Comparison of ENCODE assay signal across 37 cellular contexts in the genomic region with DNA sequence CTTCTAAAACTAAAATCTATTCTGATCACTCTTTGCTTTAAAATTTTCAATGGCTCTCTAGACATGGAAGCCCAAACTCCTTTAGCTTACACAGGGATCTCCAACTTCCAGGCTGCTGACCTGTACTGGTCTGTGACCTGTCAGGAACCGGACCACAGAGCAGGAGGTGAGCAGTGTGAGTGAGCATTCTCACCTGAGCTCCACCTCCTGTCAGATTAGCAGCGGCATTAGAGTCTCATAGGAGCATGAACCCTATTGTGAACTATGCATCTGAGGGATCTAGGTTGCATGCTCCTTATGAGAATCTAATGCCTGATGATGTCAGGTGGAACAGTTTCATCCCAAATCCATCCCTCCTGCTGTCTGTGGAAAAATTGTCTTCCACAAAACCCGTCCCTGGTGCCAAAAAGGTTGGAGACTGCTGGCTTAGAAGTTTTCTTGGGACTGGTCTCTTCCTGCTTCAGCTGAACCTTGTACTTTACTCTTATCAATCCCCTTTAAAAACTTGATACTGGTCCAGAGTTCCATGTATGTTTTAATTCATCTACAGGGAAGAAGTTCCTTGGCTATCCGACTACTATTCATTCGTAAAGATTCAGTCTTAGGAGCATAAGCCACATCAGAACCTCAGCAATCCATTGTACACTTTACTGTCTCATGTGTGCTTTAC.
DNase-seq lines count a peak whose midpoint lies in the region; ATAC-seq, FAIRE-seq and TF ChIP-seq lines count a peak whose summit lies in the region.
"Had no signal": no experiment of that assay in that cellular context is flagged by ENCODE, and none has a peak within 500 bp of the region (broad histone marks: within the 10 kb centered on the region; RNA-seq: fewer than 3 reads in every experiment).

No MANE protein-coding gene starts in this region.

- no peak overlapping the region for H3K4me3 ChIP-seq in body of pancreas
- H3K4me3 ChIP-seq in pancreas = no peak overlapping the region
- no peak overlapping the region for H3K4me3 ChIP-seq in small intestine (ENCODE audit: low read depth in 1 of 2, low read length in 2 of 2)
- H3K4me3 ChIP-seq: A549; BLaER1; BLaER1 treated with 17β-estradiol and CSF1 and Interleukin-3, amounts not matched to agents 10 nM and 100 nM had no signal

- peak overlapping the region; percentile 38 for H3K27ac Mint-ChIP-seq in memory B cell
- H3K27ac Mint-ChIP-seq: B cell; CD14-positive monocyte; CD4-positive, alpha-beta T cell; CD4-positive, CD25-positive, alpha-beta regulatory T cell; CD8-positive, alpha-beta memory T cell; CD8-positive, alpha-beta T cell had no signal

- TF ChIP-seq CTCF in body of pancreas (IDR thresholded peaks at IDR 0.05) (no peak), pancreas (IDR thresholded peaks at IDR 0.05) (no peak)

- intact Hi-C loops in body of pancreas (cut with DNase I) (no loop called here), pancreas (cut with DNase I) (no loop called here)

- H3K4me1 Mint-ChIP-seq in memory B cell = no peaks in the 10 kb centered on the region
- H3K4me1 Mint-ChIP-seq: B cell; CD14-positive monocyte; CD4-positive, alpha-beta memory T cell; CD4-positive, CD25-positive, alpha-beta regulatory T cell; CD8-positive, alpha-beta memory T cell had no signal

- no peaks in the 10 kb centered on the region for H3K36me3 Mint-ChIP-seq in memory B cell
- H3K36me3 Mint-ChIP-seq: CD14-positive monocyte; CD4-positive, alpha-beta memory T cell; CD4-positive, CD25-positive, alpha-beta regulatory T cell; CD8-positive, alpha-beta memory T cell; CD8-positive, alpha-beta T cell had no signal

- H3K9me3 ChIP-seq in body of pancreas = no peaks in the 10 kb centered on the region
- no peaks in the 10 kb centered on the region for H3K9me3 ChIP-seq in pancreas
- H3K9me3 ChIP-seq in small intestine (ENCODE audit: control insufficient read depth, low read depth) = no peaks in the 10 kb centered on the region
- H3K9me3 ChIP-seq: A549, BE2C, Caco-2 had no signal

- H3K27me3 Mint-ChIP-seq in memory B cell = no peaks in the 10 kb centered on the region
- H3K27me3 Mint-ChIP-seq: B cell; CD4-positive, alpha-beta memory T cell; CD4-positive, alpha-beta T cell; CD4-positive, CD25-positive, alpha-beta regulatory T cell had no signal

- WGBS in body of pancreas, 2 donors = 23% methylated on average over 5 of the region's 5 CpGs
- WGBS in pancreas, 2 donors = 34% methylated on average over 5 of the region's 5 CpGs
- WGBS in small intestine, 3 donors = 8 to 49% (median 19%) methylated on average over 5 of the region's 5 CpGs

- H3K4me1 ChIP-seq in body of pancreas (peaks cover 31% of the 10 kb centered on the region), pancreas (peaks cover 3 to 18% (median 7%) of the 10 kb centered on the region in 3 donors), small intestine (ENCODE audit: control insufficient read depth in 2 of 2, insufficient read depth in 1 of 2, low read depth in 1 of 2, low read length in 1 of 2) (no peaks in the 10 kb centered on the region)
- H3K4me1 ChIP-seq: A549; BE2C; BLaER1; BLaER1 treated with 17β-estradiol and CSF1 and Interleukin-3, amounts not matched to agents 10 nM and 100 nM; Caco-2 had no signal

- H3K27me3 ChIP-seq in body of pancreas = no peaks in the 10 kb centered on the region
- no peaks in the 10 kb centered on the region for H3K27me3 ChIP-seq in pancreas
- no peaks in the 10 kb centered on the region for H3K27me3 ChIP-seq in small intestine (ENCODE audit: control insufficient read depth in 2 of 2, insufficient read depth in 2 of 2, low read length in 2 of 2)
- H3K27me3 ChIP-seq: BE2C; BLaER1; BLaER1 treated with 17β-estradiol and CSF1 and Interleukin-3, amounts not matched to agents 10 nM and 100 nM had no signal

- H3K36me3 ChIP-seq in body of pancreas (replicated peaks in 1 of 2; ENCODE audit: insufficient read depth in 1 of 2, low read depth in 2 of 2) (no peaks in the 10 kb centered on the region), pancreas (no peaks in the 10 kb centered on the region), small intestine (ENCODE audit: control insufficient read depth in 2 of 2, insufficient read depth in 2 of 2, low read length in 2 of 2) (no peaks in the 10 kb centered on the region)
- H3K36me3 ChIP-seq: BE2C; BLaER1; BLaER1 treated with 17β-estradiol and CSF1 and Interleukin-3, amounts not matched to agents 10 nM and 100 nM had no signal

- no peak overlapping the region for H3K4me3 Mint-ChIP-seq in memory B cell
- H3K4me3 Mint-ChIP-seq: B cell; CD14-positive monocyte; CD4-positive, alpha-beta memory T cell; CD4-positive, alpha-beta T cell; CD4-positive, CD25-positive, alpha-beta regulatory T cell; CD8-positive, alpha-beta memory T cell; CD8-positive, alpha-beta T cell had no signal

- H3K27ac ChIP-seq in body of pancreas = peak overlapping the region in 1 of 4 donors; percentile 5
- H3K27ac ChIP-seq in pancreas = no peak overlapping the region
- no peak overlapping the region for H3K27ac ChIP-seq in small intestine (ENCODE audit: low read depth in 1 of 2, low read length in 1 of 2)
- H3K27ac ChIP-seq: 22Rv1; A549; BLaER1; BLaER1 treated with 17β-estradiol and CSF1 and Interleukin-3, amounts not matched to agents 10 nM and 100 nM; C4-2B had no signal

- peak; percentile 42 for ATAC-seq in body of pancreas
- no peak for ATAC-seq in memory B cell (ENCODE audit: low read depth)
- peak; percentile 50 to 79 (median 62) for ATAC-seq in pancreas
- ATAC-seq: A549; CD8-positive, alpha-beta T cell had no signal

- peak in 1 of 4 donors; percentile 21 for DNase-seq in body of pancreas
- no peak for DNase-seq in memory B cell (ENCODE audit: low spot score in 2 of 2)
- DNase-seq in pancreas = no peak
- peak; percentile 68 for DNase-seq in small intestine
- no peak for DNase-seq in NCI-H1436 (lab: John Stamatoyannopoulos, UW)
- DNase-seq in T-helper 9 cell = no peak
- no peak for DNase-seq in HT-29 (ENCODE audit: low spot score)
- no peak for DNase-seq in NCI-H128 (lab: John Stamatoyannopoulos, UW; ENCODE audit: unreplicated experiment)
- DNase-seq: 8988T; ACHN; AML-193; BE2C; C1 segment of cervical spinal cord; Caco-2; Calu3; CD4-positive, alpha-beta memory T cell; CD4-positive, alpha-beta T cell; CD4-positive, CD25-positive, alpha-beta regulatory T cell; CD8-positive, alpha-beta memory T cell; CD8-positive, alpha-beta T cell; COR-L47; DMS 273 treated with DMSO at 0.1 percent for 48 hours; DMS153; DMS53; DMS79; DMS79 treated with DMSO at 0.1 percent for 48 hours; DND-41; EL had no signal

- FAIRE-seq in pancreas (lab: Jason Lieb, UNC) (no peak), small intestine (lab: Jason Lieb, UNC) (no peak)
- FAIRE-seq: A204.1, A549, D721Med had no signal

- no peak for TF ChIP-seq POLR2A in body of pancreas (IDR thresholded peaks at IDR 0.05)

- peaks cover 10% of the 10 kb centered on the region for H3K9me3 Mint-ChIP-seq in memory B cell
